ENCODE assay signal across 21 cellular contexts in genomic region chr5:169861934-169862333, GRCh38.
DNase-seq lines count a peak whose midpoint lies in the region; ATAC-seq and TF ChIP-seq lines count a peak whose summit lies in the region.
"Had no signal": no experiment of that assay in that cellular context is flagged by ENCODE, and none has a peak within 500 bp of the region (broad histone marks: within the 10 kb centered on the region; RNA-seq: fewer than 3 reads in every experiment).

No MANE protein-coding gene starts in this region.

- WGBS in aorta, 2 donors, result 50 to 59% methylated on average over 2 of the region's 2 CpGs

- TF ChIP-seq CTCF in AG09319 (IDR thresholded peaks at IDR 0.05; ENCODE audit: low read depth, low read length) (no peak), HFFc6 (IDR thresholded peaks at IDR 0.05) (no peak), left lung (IDR thresholded peaks at IDR 0.05) (no peak)

- H3K27ac ChIP-seq in left lung, result no peak overlapping the region
- H3K27ac ChIP-seq in aorta (ENCODE audit: low read depth in 1 of 2, low read length in 2 of 2), result no peak overlapping the region
- H3K27ac ChIP-seq: ascending aorta, C4-2B, KMS-11, neural progenitor cell, PC-9 had no signal

- intact Hi-C loops in left lung (cut with DNase I), result no loop called here
- intact Hi-C loops in aorta (cut with DNase I), result no loop called here

- no peak overlapping the region for H3K4me3 Mint-ChIP-seq in HFFc6
- H3K4me3 Mint-ChIP-seq: neural progenitor cell; stimulated activated memory B cell treated with anti-CD40 and anti-IgM and Interleukin-4, amounts not matched to agents 10 μg/mL and 1 μg/mL and 100 μg/mL, for 72 hours; WTC11 had no signal

- DNase-seq in AG09319 (ENCODE audit: extremely low read depth, low read depth) (peak; percentile 43), HFFc6 (peak; percentile 87), astrocyte of the hippocampus (ENCODE audit: low read depth, low spot score) (peak; percentile 80), left lung (no peak), aorta (no peak), NCI-H1417 (lab: John Stamatoyannopoulos, UW) (no peak)
- DNase-seq: activated CD8-positive, alpha-beta memory T cell treated with anti-CD3 and anti-CD28 coated beads for 24 hours; NCI-H1694; NCI-H510A; PC-9; SW 1271 had no signal

- ATAC-seq in left lung (peak; percentile 31), aorta (ENCODE audit: low FRiP score) (no peak), GM21528 (IDR thresholded peaks at IDR 0.05; ENCODE audit: low FRiP score, unreplicated experiment) (no peak), HG02588 (IDR thresholded peaks at IDR 0.05; ENCODE audit: unreplicated experiment) (no peak)
- ATAC-seq: sciatic nerve; stimulated activated memory B cell treated with anti-CD40 and anti-IgM and Interleukin-4, amounts not matched to agents 10 μg/mL and 1 μg/mL and 100 μg/mL, for 72 hours; WTC11 had no signal

- H3K27me3 Mint-ChIP-seq in HFFc6 (ENCODE audit: insufficient read depth), result no peaks in the 10 kb centered on the region
- H3K27me3 Mint-ChIP-seq: stimulated activated memory B cell treated with anti-CD40 and anti-IgM and Interleukin-4, amounts not matched to agents 10 μg/mL and 1 μg/mL and 100 μg/mL, for 72 hours had no signal

- H3K27me3 ChIP-seq in left lung, result no peaks in the 10 kb centered on the region
- H3K27me3 ChIP-seq in aorta (ENCODE audit: control insufficient read depth in 1 of 2, insufficient read depth in 2 of 2, low read length in 1 of 2), result no peaks in the 10 kb centered on the region
- H3K27me3 ChIP-seq: ascending aorta, neural progenitor cell had no signal

- peaks cover 29% of the 10 kb centered on the region for H3K4me1 Mint-ChIP-seq in HFFc6 (ENCODE audit: low read depth)

- H3K36me3 Mint-ChIP-seq in HFFc6 (ENCODE audit: low read depth), result peaks cover 37% of the 10 kb centered on the region
- H3K36me3 Mint-ChIP-seq: neural progenitor cell, WTC11 had no signal

- peak overlapping the region; percentile 79 for H3K27ac Mint-ChIP-seq in HFFc6
- H3K27ac Mint-ChIP-seq: neural progenitor cell; stimulated activated memory B cell treated with anti-CD40 and anti-IgM and Interleukin-4, amounts not matched to agents 10 μg/mL and 1 μg/mL and 100 μg/mL, for 72 hours; WTC11 had no signal

- H3K36me3 ChIP-seq in left lung (no peaks in the 10 kb centered on the region), aorta (ENCODE audit: control insufficient read depth in 1 of 2, insufficient read depth in 2 of 2, low read length in 1 of 2) (no peaks in the 10 kb centered on the region)
- H3K36me3 ChIP-seq: ascending aorta, HAP-1, neural progenitor cell had no signal

- H3K9me3 ChIP-seq in left lung (no peaks in the 10 kb centered on the region), aorta (ENCODE audit: control insufficient read depth, low read length) (no peaks in the 10 kb centered on the region)
- H3K9me3 ChIP-seq: ascending aorta, HAP-1 had no signal

- H3K4me3 ChIP-seq in left lung, result no peak overlapping the region
- no peak overlapping the region for H3K4me3 ChIP-seq in aorta (ENCODE audit: low read length in 2 of 2)
- H3K4me3 ChIP-seq: ascending aorta, HAP-1, neural progenitor cell, PC-9 had no signal

- H3K4me1 ChIP-seq in left lung (no peaks in the 10 kb centered on the region), aorta (ENCODE audit: control insufficient read depth in 1 of 2, insufficient read depth in 2 of 2, low read length in 2 of 2) (no peaks in the 10 kb centered on the region)
- H3K4me1 ChIP-seq: ascending aorta, HAP-1, neural progenitor cell had no signal

- H3K9me3 Mint-ChIP-seq in HFFc6, result no peaks in the 10 kb centered on the region
- H3K9me3 Mint-ChIP-seq: neural progenitor cell; stimulated activated memory B cell treated with anti-CD40 and anti-IgM and Interleukin-4, amounts not matched to agents 10 μg/mL and 1 μg/mL and 100 μg/mL, for 72 hours; WTC11 had no signal

Comparison
In these comparisons a context has a peak if more than half of its experiments do, and no peak if none do; other contexts are left out.
1. DNase-seq: peak in AG09319 (single experiment), HFFc6 (single experiment) and astrocyte of the hippocampus (single experiment); none in left lung (0 of 2), aorta (0 of 2) and NCI-H1417 (0 of 3).